Comparison of ENCODE assay signal across 10 cellular contexts in the genomic region with DNA sequence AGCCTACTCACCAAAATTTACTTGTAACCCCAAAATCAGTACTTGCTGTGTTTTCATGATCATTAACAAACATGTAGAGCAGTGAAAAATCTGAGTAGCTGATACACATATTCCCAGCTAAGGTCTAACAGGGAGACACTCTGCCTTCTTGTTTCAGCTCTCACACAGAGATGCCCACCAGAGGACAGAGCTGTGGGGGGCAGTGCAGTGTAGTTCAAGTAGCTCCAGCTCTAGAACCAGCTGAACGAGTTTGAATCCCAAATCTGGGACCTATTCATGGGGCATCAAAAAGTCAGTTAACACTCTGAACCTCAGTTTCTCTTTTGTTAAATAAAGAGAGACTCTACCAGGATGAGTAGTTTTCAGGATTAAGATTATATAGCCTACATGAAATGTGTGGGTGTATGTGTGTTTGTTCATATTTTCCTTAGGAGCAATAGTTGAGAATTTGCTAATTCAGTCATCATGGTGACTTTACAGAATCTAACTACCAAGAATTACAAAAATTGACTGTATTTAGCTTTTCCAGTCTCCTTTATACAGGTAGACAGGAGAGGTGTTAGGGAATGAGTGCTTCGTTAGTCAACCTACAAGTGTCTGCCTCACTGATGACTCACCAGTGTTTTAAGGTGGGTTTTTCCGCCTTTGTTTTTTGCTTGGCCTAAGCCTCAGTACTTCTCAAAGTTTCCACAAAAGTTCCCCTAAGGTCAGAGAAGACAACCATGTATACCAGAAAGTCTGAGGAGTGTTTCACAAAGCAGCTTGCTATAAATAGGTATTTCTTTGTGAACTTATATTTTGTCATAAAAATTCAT.
DNase-seq lines count a peak whose midpoint lies in the region; ATAC-seq, FAIRE-seq and TF ChIP-seq lines count a peak whose summit lies in the region.
"Had no signal": no experiment of that assay in that cellular context is flagged by ENCODE, and none has a peak within 500 bp of the region (broad histone marks: within the 10 kb centered on the region; RNA-seq: fewer than 3 reads in every experiment).

No MANE protein-coding gene starts in this region.

- no peak overlapping the region for H3K9ac ChIP-seq in smooth muscle cell (ENCODE audit: low read depth)
- H3K9ac ChIP-seq in kidney (ENCODE audit: low read length in 2 of 2), result no peak overlapping the region
- H3K9ac ChIP-seq in endodermal cell (ENCODE audit: extremely low read depth, low read length, poor library complexity, severe bottlenecking), result no peak overlapping the region

- intact Hi-C loops in activated CD4-positive, alpha-beta T cell treated with anti-CD3 and anti-CD28 coated beads for 36 hours (cut with DNase I, micrococcal nuclease), result loop anchor here (1.0 to 10.0 kb wide), 15 partner anchors 8 to 760 kb away; a partner anchor contains a TSS
- intact Hi-C loops in activated B cell treated with CpG ODN at 0.5 μM for 24 hours (cut with micrococcal nuclease), result no loop called here
- intact Hi-C loops in kidney (cut with DNase I), result no loop called here
- intact Hi-C loops in psoas muscle (cut with DNase I), result no loop called here

- FAIRE-seq in kidney (lab: Jason Lieb, UNC), result no peak

- H3K27ac ChIP-seq in smooth muscle cell (ENCODE audit: low read depth), result peak overlapping the region; percentile 2
- H3K27ac ChIP-seq in kidney (ENCODE audit: low read depth in 2 of 2, low read length in 2 of 2), result no peak overlapping the region
- H3K27ac ChIP-seq in endodermal cell (ENCODE audit: low read depth, low read length), result no peak overlapping the region
- H3K27ac ChIP-seq in psoas muscle, result no peak overlapping the region

- POLR2A ChIA-PET in activated CD4-positive, alpha-beta T cell treated with anti-CD3 and anti-CD28 coated beads for 36 hours (lab: Charles Lee), result no interaction called here
- POLR2A ChIA-PET in activated B cell treated with CpG ODN at 0.5 μM for 24 hours (lab: Charles Lee), result no interaction called here

- H2AFZ ChIP-seq in smooth muscle cell (ENCODE audit: low read depth), result no peak overlapping the region

- no peaks in the 10 kb centered on the region for H3K27me3 Mint-ChIP-seq in activated CD4-positive, alpha-beta T cell treated with anti-CD3 and anti-CD28 coated beads for 36 hours
- no peaks in the 10 kb centered on the region for H3K27me3 Mint-ChIP-seq in activated B cell treated with CpG ODN at 0.5 μM for 24 hours
- H3K27me3 Mint-ChIP-seq in endodermal cell (ENCODE audit: insufficient read depth), result no peaks in the 10 kb centered on the region

- H3K9me3 ChIP-seq in smooth muscle cell (replicated peaks; ENCODE audit: low read depth), result no peaks in the 10 kb centered on the region
- no peaks in the 10 kb centered on the region for H3K9me3 ChIP-seq in kidney (ENCODE audit: control insufficient read depth in 1 of 2, low read length in 2 of 2)
- H3K9me3 ChIP-seq in endodermal cell (ENCODE audit: control insufficient read depth, low read length), result no peaks in the 10 kb centered on the region
- H3K9me3 ChIP-seq in psoas muscle, result no peaks in the 10 kb centered on the region

- H3F3A ChIP-seq in smooth muscle cell (ENCODE audit: low read depth), result no peaks in the 10 kb centered on the region

- peaks cover 18% of the 10 kb centered on the region for H3K36me3 Mint-ChIP-seq in activated CD4-positive, alpha-beta T cell treated with anti-CD3 and anti-CD28 coated beads for 36 hours (ENCODE audit: low read depth)
- H3K36me3 Mint-ChIP-seq in activated B cell treated with CpG ODN at 0.5 μM for 24 hours (ENCODE audit: low read depth), result no peaks in the 10 kb centered on the region
- H3K36me3 Mint-ChIP-seq in endodermal cell (ENCODE audit: low read depth), result no peaks in the 10 kb centered on the region

- CTCF ChIA-PET in activated CD4-positive, alpha-beta T cell treated with anti-CD3 and anti-CD28 coated beads for 36 hours (lab: Charles Lee), result interaction anchor here (0.6 to 1.5 kb wide), 4 partner anchors 8 to 118 kb away, joined by 3 to 4 read pairs (median 3); no protein-coding TSS in a partner anchor
- CTCF ChIA-PET in activated B cell treated with CpG ODN at 0.5 μM for 24 hours (lab: Charles Lee), result no interaction called here

- peaks cover 8% of the 10 kb centered on the region for H3K9me3 Mint-ChIP-seq in activated CD4-positive, alpha-beta T cell treated with anti-CD3 and anti-CD28 coated beads for 36 hours (ENCODE audit: low read depth)
- no peaks in the 10 kb centered on the region for H3K9me3 Mint-ChIP-seq in activated B cell treated with CpG ODN at 0.5 μM for 24 hours
- peaks cover 9% of the 10 kb centered on the region for H3K9me3 Mint-ChIP-seq in endodermal cell

- no peak for TF ChIP-seq CTCF in activated B cell treated with CpG ODN at 0.5 μM for 24 hours (IDR thresholded peaks at IDR 0.05)
- TF ChIP-seq CTCF in smooth muscle cell (IDR thresholded peaks at IDR 0.05; ENCODE audit: borderline replicate concordance, insufficient read depth, poor library complexity, severe bottlenecking), result no peak
- TF ChIP-seq CTCF in kidney (IDR thresholded peaks at IDR 0.05; ENCODE audit: borderline replicate concordance, extremely low read depth, insufficient read depth), result no peak
- TF ChIP-seq CTCF in endodermal cell (conservative IDR thresholded peaks at IDR 0.05), result no peak
- no peak for TF ChIP-seq CTCF in psoas muscle (IDR thresholded peaks at IDR 0.05)

- no peaks in the 10 kb centered on the region for H3K79me2 ChIP-seq in smooth muscle cell (ENCODE audit: low read depth)

- H3K4me3 Mint-ChIP-seq in activated CD4-positive, alpha-beta T cell treated with anti-CD3 and anti-CD28 coated beads for 36 hours, result peak overlapping the region; percentile 21
- no peak overlapping the region for H3K4me3 Mint-ChIP-seq in activated B cell treated with CpG ODN at 0.5 μM for 24 hours
- H3K4me3 Mint-ChIP-seq in endodermal cell, result no peak overlapping the region

- H3K27ac Mint-ChIP-seq in activated CD4-positive, alpha-beta T cell treated with anti-CD3 and anti-CD28 coated beads for 36 hours, result peak overlapping the region; percentile 93
- no peak overlapping the region for H3K27ac Mint-ChIP-seq in activated B cell treated with CpG ODN at 0.5 μM for 24 hours
- no peak overlapping the region for H3K27ac Mint-ChIP-seq in endodermal cell

- H3K36me3 ChIP-seq in smooth muscle cell (ENCODE audit: low read depth) (no peaks in the 10 kb centered on the region), kidney (ENCODE audit: control insufficient read depth in 1 of 2, insufficient read depth in 2 of 2, low read length in 2 of 2) (no peaks in the 10 kb centered on the region), endodermal cell (ENCODE audit: control insufficient read depth, insufficient read depth, low read length) (no peaks in the 10 kb centered on the region), psoas muscle (ENCODE audit: insufficient read depth in 1 of 2, low read depth in 1 of 2) (no peaks in the 10 kb centered on the region)

- H4K20me1 ChIP-seq in smooth muscle cell (ENCODE audit: low read depth), result no peaks in the 10 kb centered on the region

- peak; percentile 61 for DNase-seq in activated CD4-positive, alpha-beta T cell treated with anti-CD3 and anti-CD28 coated beads for 36 hours
- DNase-seq in activated CD4-positive, alpha-beta T cell treated with anti-CD3 and anti-CD28 coated beads, Interleukin-2, amount 50 U/mL, for 1 hour, result no peak
- no peak for DNase-seq in activated B cell treated with CpG ODN at 0.5 μM for 24 hours
- DNase-seq in smooth muscle cell (lab: John Stamatoyannopoulos, UW; ENCODE audit: unreplicated experiment), result no peak
- DNase-seq in kidney, result no peak
- DNase-seq in endodermal cell, result no peak
- no peak for DNase-seq in psoas muscle
- DNase-seq: 8988T, retina had no signal

- 59% methylated on average over 3 of the region's 3 CpGs for WGBS in smooth muscle cell (ENCODE audit: low lambda C conversion rate)
- WGBS in endodermal cell (ENCODE audit: insufficient coverage in 1 of 2, insufficient read length in 1 of 2), 2 experiments, result 82 to 93% methylated on average over 2 to 3 of the region's 3 CpGs
- 86 to 98% (median 91%) methylated on average over 3 of the region's 3 CpGs for WGBS in psoas muscle, 3 donors

- H3K4me1 Mint-ChIP-seq in activated CD4-positive, alpha-beta T cell treated with anti-CD3 and anti-CD28 coated beads for 36 hours, result peaks cover 47% of the 10 kb centered on the region
- H3K4me1 Mint-ChIP-seq in activated B cell treated with CpG ODN at 0.5 μM for 24 hours (peaks cover 12% of the 10 kb centered on the region), endodermal cell (peaks cover 23% of the 10 kb centered on the region)

- H3K4me1 ChIP-seq in smooth muscle cell (ENCODE audit: low read depth) (no peaks in the 10 kb centered on the region), kidney (ENCODE audit: control insufficient read depth in 1 of 2, insufficient read depth in 1 of 2, low read depth in 1 of 2, low read length in 2 of 2) (no peaks in the 10 kb centered on the region), endodermal cell (ENCODE audit: control insufficient read depth, insufficient read depth, low read length) (no peaks in the 10 kb centered on the region), psoas muscle (no peaks in the 10 kb centered on the region)

- H3K27me3 ChIP-seq in smooth muscle cell (ENCODE audit: low read depth) (no peaks in the 10 kb centered on the region), endodermal cell (ENCODE audit: control insufficient read depth, insufficient read depth, low read length, poor library complexity, severe bottlenecking) (no peaks in the 10 kb centered on the region), psoas muscle (ENCODE audit: insufficient read depth in 3 of 3, low read length in 2 of 3) (no peaks in the 10 kb centered on the region)

- ATAC-seq in activated CD4-positive, alpha-beta T cell treated with anti-CD3 and anti-CD28 coated beads for 36 hours, result peak; percentile 92
- peak; percentile 73 for ATAC-seq in HG02763 (IDR thresholded peaks at IDR 0.05; ENCODE audit: unreplicated experiment)
- ATAC-seq in activated B cell treated with CpG ODN at 0.5 μM for 24 hours (ENCODE audit: low read depth), result peak; percentile 77
- ATAC-seq in psoas muscle, result no peak

- H3K4me3 ChIP-seq in smooth muscle cell (no peak overlapping the region), kidney (ENCODE audit: low read length in 2 of 2) (no peak overlapping the region), endodermal cell (ENCODE audit: low read length) (no peak overlapping the region), psoas muscle (no peak overlapping the region)

- no peak overlapping the region for H3K4me2 ChIP-seq in smooth muscle cell

Comparison
In these comparisons a context has a peak if more than half of its experiments do, and no peak if none do; other contexts are left out.
1. ATAC-seq: peak in activated CD4-positive, alpha-beta T cell treated with anti-CD3 and anti-CD28 coated beads for 36 hours (single experiment), HG02763 (single experiment) and activated B cell treated with CpG ODN at 0.5 μM for 24 hours (single experiment); none in psoas muscle (0 of 4).
2. intact Hi-C loops: an anchor here in activated CD4-positive, alpha-beta T cell treated with anti-CD3 and anti-CD28 coated beads for 36 hours (1.0 to 10.0 kb wide); none called in activated B cell treated with CpG ODN at 0.5 μM for 24 hours, kidney and psoas muscle.